Comparison of ENCODE assay signal across 24 cellular contexts in genomic region chr13:41568143-41568989, GRCh38.
DNase-seq lines count a peak whose midpoint lies in the region; TF ChIP-seq lines count a peak whose summit lies in the region.
"Had no signal": no experiment of that assay in that cellular context is flagged by ENCODE, and none has a peak within 500 bp of the region (broad histone marks: within the 10 kb centered on the region; RNA-seq: fewer than 3 reads in every experiment).

No MANE protein-coding gene starts in this region.

- no peak overlapping the region for H2BK5ac ChIP-seq in mesenchymal stem cell (ENCODE audit: low read depth, low read length, poor library complexity, severe bottlenecking)

- H3K9me3 ChIP-seq in breast epithelium (no peaks in the 10 kb centered on the region), mesenchymal stem cell (ENCODE audit: control insufficient read depth, low read length) (no peaks in the 10 kb centered on the region)
- H3K9me3 ChIP-seq: body of pancreas, testis had no signal

- no peak overlapping the region for H3K4me3 ChIP-seq in breast epithelium
- no peak overlapping the region for H3K4me3 ChIP-seq in mesenchymal stem cell (ENCODE audit: insufficient read depth in 1 of 2, low read depth in 1 of 2, low read length in 2 of 2)
- H3K4me3 ChIP-seq: BLaER1 treated with 17β-estradiol and CSF1 and Interleukin-3, amounts not matched to agents 10 nM and 100 nM; body of pancreas; testis had no signal

- H3K36me3 Mint-ChIP-seq in MCF 10A (ENCODE audit: insufficient read depth, unreplicated experiment): peaks cover 5% of the 10 kb centered on the region

- H3K79me1 ChIP-seq in mesenchymal stem cell (replicated peaks; ENCODE audit: low read length, poor library complexity, severe bottlenecking): no peaks in the 10 kb centered on the region

- CTCF ChIA-PET in MCF 10A (lab: Yijun Ruan, JAX): no interaction called here

- no peak overlapping the region for H4K91ac ChIP-seq in mesenchymal stem cell (ENCODE audit: low read length)

- DNase-seq in breast epithelium (ENCODE audit: low spot score in 2 of 2) (no peak), MCF 10A (ENCODE audit: unreplicated experiment) (no peak), caudate nucleus (lab: John Stamatoyannopoulos, UW) (no peak), mesenchymal stem cell (no peak), NCI-H2171 (lab: John Stamatoyannopoulos, UW) (no peak), GM03348 (ENCODE audit: low spot score) (no peak)
- DNase-seq in activated naive CD4-positive, alpha-beta T cell treated with anti-CD3 and anti-CD28 coated beads, Interleukin-2, amount 50 U/mL, for 16 hours: no peak
- DNase-seq in stimulated activated CD8-positive, alpha-beta memory T cell treated with anti-CD3 and anti-CD28 coated beads, Interleukin-4, amount 100 ng/mL, for 48 hours: no peak
- DNase-seq: activated CD4-positive, alpha-beta T cell treated with anti-CD3 and anti-CD28 coated beads, Interleukin-2, amount 50 U/mL, for 1 hour; activated naive CD4-positive, alpha-beta T cell treated with anti-CD3 and anti-CD28 coated beads, Interleukin-2, amount 10 ng/mL, durations not matched to agents 7 days and 5 days; body of pancreas; DMS79; erythroblast; immature natural killer cell; naive thymus-derived CD8-positive, alpha-beta T cell; NCI-H1694 treated with DMSO at 0.1 percent for 48 hours; NCI-H446 treated with DMSO at 0.1 percent for 48 hours; posterior cingulate gyrus; small intestine; stimulated activated CD4-positive, alpha-beta T cell treated with anti-CD3 and anti-CD28 coated beads, Interleukin-4, amount 100 ng/mL, for 4 hours; SW 1271; testis had no signal

- no peak overlapping the region for H2BK120ac ChIP-seq in mesenchymal stem cell (ENCODE audit: low read depth, low read length)

- H2BK12ac ChIP-seq in mesenchymal stem cell (ENCODE audit: low read length in 2 of 2): no peak overlapping the region

- 95% methylated on average over 6 of the region's 10 CpGs for WGBS in mesenchymal stem cell

- no peaks in the 10 kb centered on the region for H3K27me3 Mint-ChIP-seq in MCF 10A (ENCODE audit: insufficient read depth, unreplicated experiment)
- H3K27me3 Mint-ChIP-seq: activated naive CD4-positive, alpha-beta T cell treated with anti-CD3 and anti-CD28 coated beads, Interleukin-2, amount 10 ng/mL, durations not matched to agents 7 days and 5 days; dendritic cell treated with granulocyte-macrophage colony-stimulating factor and Interleukin-4, amounts not matched to agents 40 ng/mL and 50 ng/mL, for 4 days; naive thymus-derived CD8-positive, alpha-beta T cell had no signal

- no peak overlapping the region for H3K23ac ChIP-seq in mesenchymal stem cell (ENCODE audit: low read length in 2 of 2)

- TF ChIP-seq CTCF in breast epithelium (IDR thresholded peaks at IDR 0.05) (no peak), MCF 10A (IDR thresholded peaks at IDR 0.05; ENCODE audit: unreplicated experiment) (no peak)

- no peak overlapping the region for H2AFZ ChIP-seq in mesenchymal stem cell (ENCODE audit: low read depth, low read length)

- H3K4me1 ChIP-seq in breast epithelium: peaks cover 0 to 5% of the 10 kb centered on the region in 2 donors
- H3K4me1 ChIP-seq in mesenchymal stem cell (ENCODE audit: control insufficient read depth, insufficient read depth, low read depth, low read length): peaks cover 7% of the 10 kb centered on the region

- no peak overlapping the region for H3K4me2 ChIP-seq in mesenchymal stem cell (ENCODE audit: low read length, poor library complexity, severe bottlenecking)

- no peak overlapping the region for H2BK15ac ChIP-seq in mesenchymal stem cell (ENCODE audit: low read depth, poor library complexity, severe bottlenecking)

- H3K9me3 Mint-ChIP-seq in MCF 10A (ENCODE audit: unreplicated experiment): no peaks in the 10 kb centered on the region
- H3K9me3 Mint-ChIP-seq: activated naive CD4-positive, alpha-beta T cell treated with anti-CD3 and anti-CD28 coated beads, Interleukin-2, amount 10 ng/mL, durations not matched to agents 7 days and 5 days; dendritic cell treated with granulocyte-macrophage colony-stimulating factor and Interleukin-4, amounts not matched to agents 40 ng/mL and 50 ng/mL, for 4 days; immature natural killer cell; naive thymus-derived CD8-positive, alpha-beta T cell had no signal

- peak overlapping the region; percentile 48 for H3K9ac ChIP-seq in mesenchymal stem cell (ENCODE audit: low read length)
- H3K9ac ChIP-seq: BLaER1 treated with 17β-estradiol and CSF1 and Interleukin-3, amounts not matched to agents 10 nM and 100 nM had no signal

- H2AK5ac ChIP-seq in mesenchymal stem cell (ENCODE audit: low read length, severe bottlenecking): peak overlapping the region; percentile 52

- H3K27ac Mint-ChIP-seq in MCF 10A (ENCODE audit: low read depth, unreplicated experiment): no peak overlapping the region
- H3K27ac Mint-ChIP-seq: activated naive CD4-positive, alpha-beta T cell treated with anti-CD3 and anti-CD28 coated beads, Interleukin-2, amount 10 ng/mL, durations not matched to agents 7 days and 5 days; dendritic cell treated with granulocyte-macrophage colony-stimulating factor and Interleukin-4, amounts not matched to agents 40 ng/mL and 50 ng/mL, for 4 days; immature natural killer cell had no signal

- no peak overlapping the region for H3K14ac ChIP-seq in mesenchymal stem cell (ENCODE audit: low read length in 2 of 2)

- no peak overlapping the region for H4K8ac ChIP-seq in mesenchymal stem cell (ENCODE audit: low read length)

- no peaks in the 10 kb centered on the region for H3K4me1 Mint-ChIP-seq in MCF 10A (ENCODE audit: insufficient read depth, unreplicated experiment)
- H3K4me1 Mint-ChIP-seq: immature natural killer cell had no signal

- no peak overlapping the region for H3K18ac ChIP-seq in mesenchymal stem cell (ENCODE audit: low read depth in 1 of 2, low read length in 2 of 2)

- intact Hi-C loops in breast epithelium (cut with DNase I; ENCODE audit: low total_unique reads) (no loop called here), MCF 10A (cut with micrococcal nuclease) (loop anchor here (10.0 kb wide), 1 partner anchor 154 kb away; no protein-coding TSS in a partner anchor)

- no peaks in the 10 kb centered on the region for H3K36me3 ChIP-seq in breast epithelium
- peaks cover 0 to 14% of the 10 kb centered on the region in 2 experiments for H3K36me3 ChIP-seq in mesenchymal stem cell (ENCODE audit: control insufficient read depth in 1 of 2, insufficient read depth in 2 of 2, low read depth in 1 of 2, low read length in 2 of 2)

- BruUV-seq in MCF 10A (replicated peaks; lab: Mats Ljungman, UMichigan): no TSS peak

- H3K27ac ChIP-seq in breast epithelium (peak overlapping the region; percentile 52 to 65), caudate nucleus (ENCODE audit: low read depth, low read length) (peak overlapping the region; percentile 96), mesenchymal stem cell (ENCODE audit: low read length, poor library complexity, severe bottlenecking) (no peak overlapping the region)
- H3K27ac ChIP-seq: BLaER1 treated with 17β-estradiol and CSF1 and Interleukin-3, amounts not matched to agents 10 nM and 100 nM; body of pancreas had no signal

- H3K4me3 Mint-ChIP-seq in MCF 10A (ENCODE audit: unreplicated experiment): no peak overlapping the region
- H3K4me3 Mint-ChIP-seq: activated naive CD4-positive, alpha-beta T cell treated with anti-CD3 and anti-CD28 coated beads, Interleukin-2, amount 10 ng/mL, durations not matched to agents 7 days and 5 days; dendritic cell treated with granulocyte-macrophage colony-stimulating factor and Interleukin-4, amounts not matched to agents 40 ng/mL and 50 ng/mL, for 4 days; immature natural killer cell; naive thymus-derived CD8-positive, alpha-beta T cell had no signal

- TF ChIP-seq POLR2A in breast epithelium (IDR thresholded peaks at IDR 0.05): no peak

- no peaks in the 10 kb centered on the region for H3K27me3 ChIP-seq in breast epithelium
- no peaks in the 10 kb centered on the region for H3K27me3 ChIP-seq in mesenchymal stem cell (ENCODE audit: control insufficient read depth in 1 of 2, insufficient read depth in 1 of 2, low read length in 2 of 2)
- H3K27me3 ChIP-seq: BLaER1 treated with 17β-estradiol and CSF1 and Interleukin-3, amounts not matched to agents 10 nM and 100 nM; body of pancreas; testis had no signal

- POLR2A ChIA-PET in MCF 10A (lab: Yijun Ruan, JAX): interaction anchor here (0.7 kb wide), 1 partner anchor 39 kb away, joined by 4 read pairs; no protein-coding TSS in a partner anchor

- no peak overlapping the region for H3K4ac ChIP-seq in mesenchymal stem cell (ENCODE audit: low read depth in 1 of 2, low read length in 2 of 2)
